ENCODE assay signal across 1 cellular context in genomic region chr1:25768999-25769398, GRCh38.
A peak's percentile ranks its signal among the peaks of the same experiment; 100 is the strongest.
TF ChIP-seq lines count a peak whose summit lies in the region.

No MANE protein-coding gene starts in this region.

TF ChIP-seq in HepG2, 621 proteins besides CTCF, POLR2A, EP300 and RAD21 (continued from another document):
- TF ChIP-seq, protein P1, sequence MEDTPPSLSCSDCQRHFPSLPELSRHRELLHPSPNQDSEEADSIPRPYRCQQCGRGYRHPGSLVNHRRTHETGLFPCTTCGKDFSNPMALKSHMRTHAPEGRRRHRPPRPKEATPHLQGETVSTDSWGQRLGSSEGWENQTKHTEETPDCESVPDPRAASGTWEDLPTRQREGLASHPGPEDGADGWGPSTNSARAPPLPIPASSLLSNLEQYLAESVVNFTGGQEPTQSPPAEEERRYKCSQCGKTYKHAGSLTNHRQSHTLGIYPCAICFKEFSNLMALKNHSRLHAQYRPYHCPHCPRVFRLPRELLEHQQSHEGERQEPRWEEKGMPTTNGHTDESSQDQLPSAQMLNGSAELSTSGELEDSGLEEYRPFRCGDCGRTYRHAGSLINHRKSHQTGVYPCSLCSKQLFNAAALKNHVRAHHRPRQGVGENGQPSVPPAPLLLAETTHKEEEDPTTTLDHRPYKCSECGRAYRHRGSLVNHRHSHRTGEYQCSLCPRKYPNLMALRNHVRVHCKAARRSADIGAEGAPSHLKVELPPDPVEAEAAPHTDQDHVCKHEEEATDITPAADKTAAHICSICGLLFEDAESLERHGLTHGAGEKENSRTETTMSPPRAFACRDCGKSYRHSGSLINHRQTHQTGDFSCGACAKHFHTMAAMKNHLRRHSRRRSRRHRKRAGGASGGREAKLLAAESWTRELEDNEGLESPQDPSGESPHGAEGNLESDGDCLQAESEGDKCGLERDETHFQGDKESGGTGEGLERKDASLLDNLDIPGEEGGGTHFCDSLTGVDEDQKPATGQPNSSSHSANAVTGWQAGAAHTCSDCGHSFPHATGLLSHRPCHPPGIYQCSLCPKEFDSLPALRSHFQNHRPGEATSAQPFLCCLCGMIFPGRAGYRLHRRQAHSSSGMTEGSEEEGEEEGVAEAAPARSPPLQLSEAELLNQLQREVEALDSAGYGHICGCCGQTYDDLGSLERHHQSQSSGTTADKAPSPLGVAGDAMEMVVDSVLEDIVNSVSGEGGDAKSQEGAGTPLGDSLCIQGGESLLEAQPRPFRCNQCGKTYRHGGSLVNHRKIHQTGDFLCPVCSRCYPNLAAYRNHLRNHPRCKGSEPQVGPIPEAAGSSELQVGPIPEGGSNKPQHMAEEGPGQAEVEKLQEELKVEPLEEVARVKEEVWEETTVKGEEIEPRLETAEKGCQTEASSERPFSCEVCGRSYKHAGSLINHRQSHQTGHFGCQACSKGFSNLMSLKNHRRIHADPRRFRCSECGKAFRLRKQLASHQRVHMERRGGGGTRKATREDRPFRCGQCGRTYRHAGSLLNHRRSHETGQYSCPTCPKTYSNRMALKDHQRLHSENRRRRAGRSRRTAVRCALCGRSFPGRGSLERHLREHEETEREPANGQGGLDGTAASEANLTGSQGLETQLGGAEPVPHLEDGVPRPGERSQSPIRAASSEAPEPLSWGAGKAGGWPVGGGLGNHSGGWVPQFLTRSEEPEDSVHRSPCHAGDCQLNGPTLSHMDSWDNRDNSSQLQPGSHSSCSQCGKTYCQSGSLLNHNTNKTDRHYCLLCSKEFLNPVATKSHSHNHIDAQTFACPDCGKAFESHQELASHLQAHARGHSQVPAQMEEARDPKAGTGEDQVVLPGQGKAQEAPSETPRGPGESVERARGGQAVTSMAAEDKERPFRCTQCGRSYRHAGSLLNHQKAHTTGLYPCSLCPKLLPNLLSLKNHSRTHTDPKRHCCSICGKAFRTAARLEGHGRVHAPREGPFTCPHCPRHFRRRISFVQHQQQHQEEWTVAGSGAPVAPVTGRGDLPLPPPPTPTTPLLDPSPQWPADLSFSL (CRISPR knock-in tag; IDR thresholded peaks at IDR 0.05), result peak; percentile 74; the same call in 1 of the 2 replicates
- no peak for TF ChIP-seq ZNF30 (CRISPR knock-in tag; IDR thresholded peaks at IDR 0.05)
